33 cellular contexts compared by ENCODE assay signal in genomic region chrX:50475208-50475607, GRCh38. TPM values are rescaled to one million over a fixed set of nuclear protein-coding genes. Genes with fewer than 3 reads are reported as not detected.
"Had no signal": no experiment of that assay in that cellular context is flagged by ENCODE, and none has a peak within 500 bp of the region (broad histone marks: within the 10 kb centered on the region; RNA-seq: fewer than 3 reads in every experiment).

No MANE protein-coding gene starts in this region.

- H3K9ac ChIP-seq: SK-N-SH had no signal

- H3K9me3 ChIP-seq: adrenal gland, SJCRH30, SK-N-SH had no signal

- H3K27me3 ChIP-seq: SJCRH30 had no signal

- H3K36me3 Mint-ChIP-seq: brain, WTC11 had no signal

- H3K27ac ChIP-seq: adrenal gland, SJCRH30 had no signal

- H3K9me3 Mint-ChIP-seq: activated CD4-positive, alpha-beta T cell treated with anti-CD3 and anti-CD28 coated beads, Interleukin-2, amount 10 ng/mL, durations not matched to agents 7 days and 5 days; activated naive CD4-positive, alpha-beta T cell treated with anti-CD3 and anti-CD28 coated beads for 36 hours; activated naive CD4-positive, alpha-beta T cell treated with anti-CD3 and anti-CD28 coated beads, Interleukin-2, amount 50 U/mL, for 72 hours; activated T-cell treated with anti-CD3 and anti-CD28 coated beads, Interleukin-2, amount 50 U/mL, for 24 hours; activated T-helper 1 cell treated with anti-CD3 and anti-CD28 coated beads, Interleukin-12 subunit alpha, Interleukin-12 subunit beta, Interleukin-2, Interleukin-4 antibody, amounts not matched to agents 30 ng/mL and 10 ng/mL and 1 ng/mL, durations not matched to agents 14 hours and 24 hours and 36 hours; T-helper 1 cell treated with Interleukin-12 subunit alpha and Interleukin-12 subunit beta and Interleukin-4 antibody, amounts not matched to agents 30 μg/mL and 1 μg/mL, for 36 hours; T-helper 2 cell treated with Interferon-gamma antibody and Interleukin-4, amounts not matched to agents 5 μg/mL and 100 μg/mL, for 36 hours; WTC11 had no signal

- H3K4me3 ChIP-seq: adrenal gland, K562, SJCRH30 had no signal

- H3K36me3 ChIP-seq: adrenal gland, SJCRH30 had no signal

- H3K27ac Mint-ChIP-seq: activated CD4-positive, alpha-beta T cell treated with anti-CD3 and anti-CD28 coated beads for 36 hours; activated CD4-positive, alpha-beta T cell treated with anti-CD3 and anti-CD28 coated beads, Interleukin-2, amount 10 ng/mL, durations not matched to agents 7 days and 5 days; activated CD8-positive, alpha-beta T cell treated with anti-CD3 and anti-CD28 coated beads, Interleukin-2, amount 10 ng/mL, durations not matched to agents 7 days and 5 days; activated naive CD4-positive, alpha-beta T cell treated with anti-CD3 and anti-CD28 coated beads for 36 hours; activated naive CD4-positive, alpha-beta T cell treated with anti-CD3 and anti-CD28 coated beads, Interleukin-2, amount 50 U/mL, for 72 hours; activated T-cell treated with anti-CD3 and anti-CD28 coated beads, Interleukin-2, amount 50 U/mL, for 24 hours; activated T-helper 1 cell treated with anti-CD3 and anti-CD28 coated beads, Interleukin-12 subunit alpha, Interleukin-12 subunit beta, Interleukin-2, Interleukin-4 antibody, amounts not matched to agents 30 ng/mL and 10 ng/mL and 1 ng/mL, durations not matched to agents 14 hours and 24 hours and 36 hours; brain; T-helper 1 cell treated with Interleukin-12 subunit alpha and Interleukin-12 subunit beta and Interleukin-4 antibody, amounts not matched to agents 30 μg/mL and 1 μg/mL, for 36 hours; T-helper 2 cell treated with Interferon-gamma antibody and Interleukin-4, amounts not matched to agents 5 μg/mL and 100 μg/mL, for 36 hours; WTC11 had no signal

- FAIRE-seq: bronchial epithelial cell, K562 had no signal

- H3K4me1 ChIP-seq: adrenal gland, SJCRH30 had no signal

- H3K4me2 ChIP-seq: SK-N-SH had no signal

- DNase-seq: activated CD4-positive, alpha-beta T cell treated with anti-CD3 and anti-CD28 coated beads for 36 hours; activated CD4-positive, alpha-beta T cell treated with anti-CD3 and anti-CD28 coated beads, Interleukin-2, amount 10 ng/mL, durations not matched to agents 7 days and 5 days; activated CD4-positive, alpha-beta T cell treated with anti-CD3 and anti-CD28 coated beads, Interleukin-2, amount 50 U/mL, for 48 hours; activated CD8-positive, alpha-beta T cell treated with anti-CD3 and anti-CD28 coated beads, Interleukin-2, amount 10 ng/mL, durations not matched to agents 7 days and 5 days; activated gamma-delta T cell treated with Interleukin-2 at 50 U/mL for 16 hours; activated naive CD4-positive, alpha-beta T cell treated with anti-CD3 and anti-CD28 coated beads for 36 hours; activated T-cell treated with anti-CD3 and anti-CD28 coated beads, Interleukin-2, amount 50 U/mL, for 24 hours; adrenal gland; caudate nucleus; cerebellar nuclear complex; NCI-H1048; NCI-H1105 treated with DMSO at 0.1 percent for 48 hours; NCI-H1436; NCI-H1694; NCI-H1930; NCI-H345; NCI-H524 treated with DMSO at 0.1 percent for 48 hours; SHP77; SJCRH30; SK-N-SH had no signal

- ATAC-seq: activated CD4-positive, alpha-beta T cell treated with anti-CD3 and anti-CD28 coated beads for 36 hours; activated CD4-positive, CD25-positive, alpha-beta regulatory T cell treated with anti-CD3 and anti-CD28 coated beads, Interleukin-2, amount 50 U/mL, for 24 hours; activated CD8-positive, alpha-beta T cell treated with anti-CD3 and anti-CD28 coated beads, Interleukin-2, amount 10 ng/mL, durations not matched to agents 7 days and 5 days; activated naive CD4-positive, alpha-beta T cell treated with anti-CD3 and anti-CD28 coated beads, Interleukin-2, amount 50 U/mL, for 72 hours; K562; Panc1; WTC11 had no signal

- H3K4me1 Mint-ChIP-seq: activated CD4-positive, alpha-beta T cell treated with anti-CD3 and anti-CD28 coated beads, Interleukin-2, amount 10 ng/mL, durations not matched to agents 7 days and 5 days had no signal

- H3K4me3 Mint-ChIP-seq: activated CD4-positive, alpha-beta T cell treated with anti-CD3 and anti-CD28 coated beads for 36 hours; activated CD4-positive, alpha-beta T cell treated with anti-CD3 and anti-CD28 coated beads, Interleukin-2, amount 10 ng/mL, durations not matched to agents 7 days and 5 days; activated CD8-positive, alpha-beta T cell treated with anti-CD3 and anti-CD28 coated beads, Interleukin-2, amount 10 ng/mL, durations not matched to agents 7 days and 5 days; activated naive CD4-positive, alpha-beta T cell treated with anti-CD3 and anti-CD28 coated beads for 36 hours; activated T-cell treated with anti-CD3 and anti-CD28 coated beads, Interleukin-2, amount 50 U/mL, for 24 hours; activated T-helper 1 cell treated with anti-CD3 and anti-CD28 coated beads, Interleukin-12 subunit alpha, Interleukin-12 subunit beta, Interleukin-2, Interleukin-4 antibody, amounts not matched to agents 30 ng/mL and 10 ng/mL and 1 ng/mL, durations not matched to agents 14 hours and 24 hours and 36 hours; brain; T-helper 1 cell treated with Interleukin-12 subunit alpha and Interleukin-12 subunit beta and Interleukin-4 antibody, amounts not matched to agents 30 μg/mL and 1 μg/mL, for 36 hours; T-helper 2 cell treated with Interferon-gamma antibody and Interleukin-4, amounts not matched to agents 5 μg/mL and 100 μg/mL, for 36 hours; WTC11 had no signal

RNA-seq across cellular contexts. Expression of gene DGKK, which starts 4.6 kb away (rescaled TPM):
- total RNA-seq: activated CD4-positive, alpha-beta T cell treated with anti-CD3 and anti-CD28 coated beads for 36 hours; activated CD4-positive, alpha-beta T cell treated with anti-CD3 and anti-CD28 coated beads, Interleukin-2, amount 10 ng/mL, durations not matched to agents 7 days and 5 days; activated CD8-positive, alpha-beta T cell treated with anti-CD3 and anti-CD28 coated beads, Interleukin-2, amount 10 ng/mL, durations not matched to agents 7 days and 5 days; activated naive CD4-positive, alpha-beta T cell treated with anti-CD3 and anti-CD28 coated beads for 36 hours; activated naive CD4-positive, alpha-beta T cell treated with anti-CD3 and anti-CD28 coated beads, Interleukin-2, amount 50 U/mL, for 72 hours; activated T-helper 1 cell treated with anti-CD3 and anti-CD28 coated beads, Interleukin-12 subunit alpha, Interleukin-12 subunit beta, Interleukin-2, Interleukin-4 antibody, amounts not matched to agents 30 ng/mL and 10 ng/mL and 1 ng/mL, durations not matched to agents 14 hours and 24 hours and 36 hours; bronchial epithelial cell; K562; MCF 10A; NCI-H460; RPMI7951; SJCRH30 had no signal
